Comparison of ENCODE assay signal across 8 cellular contexts in genomic region chr1:145055217-145055760, GRCh38. TPM values are rescaled to one million over a fixed set of nuclear protein-coding genes. Genes with fewer than 3 reads are reported as not detected.
A peak's percentile ranks its signal among the peaks of the same experiment; 100 is the strongest.
DNase-seq lines count a peak whose midpoint lies in the region; ATAC-seq and TF ChIP-seq lines count a peak whose summit lies in the region.
"Not testable (repeated sequence)": the region's sequence is repeated elsewhere in the genome, so short reads cannot be mapped to it uniquely, and the experiment has no call there.

No MANE protein-coding gene starts in this region.

- WGBS in heart right ventricle, 2 donors, result no CpG with 5 or more reads among the region's 4 CpGs

- not testable (repeated sequence) for H3K4me1 ChIP-seq in heart right ventricle

- ATAC-seq in GM18519 (IDR thresholded peaks at IDR 0.05; ENCODE audit: low FRiP score, unreplicated experiment) (peak; percentile 98), GM19438 (IDR thresholded peaks at IDR 0.05; ENCODE audit: low read depth, unreplicated experiment) (peak; percentile 100), GM21737 (IDR thresholded peaks at IDR 0.05; ENCODE audit: unreplicated experiment) (peak; percentile 99), HG02973 (IDR thresholded peaks at IDR 0.05; ENCODE audit: unreplicated experiment) (peak; percentile 94), HG03378 (IDR thresholded peaks at IDR 0.05; ENCODE audit: unreplicated experiment) (peak; percentile 99), heart right ventricle (peak in 7 of 8 donors; percentile 56 to 83 (median 64))
- ATAC-seq in activated CD4-positive, CD25-positive, alpha-beta regulatory T cell treated with anti-CD3 and anti-CD28 coated beads, Interleukin-2, amount 50 U/mL, for 24 hours, result peak; percentile 69 to 79
- peak; percentile 97 for ATAC-seq in stimulated activated effector memory CD8-positive, alpha-beta T cell treated with anti-CD3 and anti-CD28 coated beads, Interleukin-12 subunit alpha, Interleukin-12 subunit beta, amount 100 ng/mL, for 72 hours

- not testable (repeated sequence) for DNase-seq in heart right ventricle; stimulated activated effector memory CD8-positive, alpha-beta T cell treated with anti-CD3 and anti-CD28 coated beads, Interleukin-12 subunit alpha, Interleukin-12 subunit beta, amount 100 ng/mL, for 72 hours (ENCODE audit: low spot score in 2 of 2)

- H3K27me3 ChIP-seq in heart right ventricle, result not testable (repeated sequence)

- intact Hi-C loops in heart right ventricle (cut with DNase I), result not testable (repeated sequence)

- not testable (repeated sequence) for H3K9me3 ChIP-seq in heart right ventricle

- H3K9me3 Mint-ChIP-seq in stimulated activated effector memory CD8-positive, alpha-beta T cell treated with anti-CD3 and anti-CD28 coated beads, Interleukin-12 subunit alpha, Interleukin-12 subunit beta, amount 100 ng/mL, for 72 hours, result not testable (repeated sequence)

- H3K36me3 ChIP-seq in heart right ventricle, result not testable (repeated sequence)

- H3K27ac ChIP-seq in heart right ventricle, result not testable (repeated sequence)

- H3K36me3 Mint-ChIP-seq in stimulated activated effector memory CD8-positive, alpha-beta T cell treated with anti-CD3 and anti-CD28 coated beads, Interleukin-12 subunit alpha, Interleukin-12 subunit beta, amount 100 ng/mL, for 72 hours, result not testable (repeated sequence)

- H3K4me3 ChIP-seq in heart right ventricle, result not testable (repeated sequence)

- not testable (repeated sequence) for TF ChIP-seq CTCF in heart right ventricle (IDR thresholded peaks at IDR 0.05)

- not testable (repeated sequence) for H3K4me3 Mint-ChIP-seq in stimulated activated effector memory CD8-positive, alpha-beta T cell treated with anti-CD3 and anti-CD28 coated beads, Interleukin-12 subunit alpha, Interleukin-12 subunit beta, amount 100 ng/mL, for 72 hours

- not testable (repeated sequence) for H3K4me1 Mint-ChIP-seq in stimulated activated effector memory CD8-positive, alpha-beta T cell treated with anti-CD3 and anti-CD28 coated beads, Interleukin-12 subunit alpha, Interleukin-12 subunit beta, amount 100 ng/mL, for 72 hours

- H3K27ac Mint-ChIP-seq in stimulated activated effector memory CD8-positive, alpha-beta T cell treated with anti-CD3 and anti-CD28 coated beads, Interleukin-12 subunit alpha, Interleukin-12 subunit beta, amount 100 ng/mL, for 72 hours, result not testable (repeated sequence)

RNA-seq across cellular contexts. Expression of gene SRGAP2B, which starts 39.8 kb away (rescaled TPM):
- total RNA-seq in heart right ventricle, result 10 to 100 TPM in 3 of 10 donors, 1 to 10 TPM in 7; 7.6 to 14.0 (median 9.7) TPM
- 1 to 10 TPM; 3.5 to 4.9 TPM for polyA plus RNA-seq in heart right ventricle

RNA-seq across cellular contexts. Expression of gene FAM72D, which starts 40.5 kb away (rescaled TPM):
- total RNA-seq in heart right ventricle, result under 1 TPM in 1 of 10 donors, not detected in 9; 0.32 TPM
- polyA plus RNA-seq in heart right ventricle, result under 1 TPM; 0.09 to 0.29 TPM
